Comparison of ENCODE assay signal across 18 cellular contexts in the genomic region with DNA sequence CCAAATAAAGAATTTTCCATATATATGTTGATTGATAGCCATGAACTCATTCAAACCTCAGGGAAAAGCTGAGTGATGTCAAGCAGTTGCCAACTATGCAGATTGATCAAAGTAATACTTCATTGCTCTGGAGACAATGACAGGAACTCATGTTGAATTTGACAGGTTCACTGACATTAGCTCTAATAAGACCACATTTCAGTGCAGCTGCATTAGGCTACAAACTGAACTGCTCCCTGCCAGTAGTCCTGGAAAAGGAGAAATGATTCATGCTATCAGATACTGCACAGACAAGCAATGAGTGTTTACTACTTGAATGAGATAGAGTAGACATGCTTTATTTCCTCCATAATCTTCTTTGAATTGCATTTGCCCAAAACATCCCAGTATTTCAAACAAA.
DNase-seq lines count a peak whose midpoint lies in the region; ATAC-seq and TF ChIP-seq lines count a peak whose summit lies in the region.
"Had no signal": no experiment of that assay in that cellular context is flagged by ENCODE, and none has a peak within 500 bp of the region (broad histone marks: within the 10 kb centered on the region; RNA-seq: fewer than 3 reads in every experiment).

No MANE protein-coding gene starts in this region.

- peak; percentile 100 for TF ChIP-seq EP300 in neural cell (conservative IDR thresholded peaks at IDR 0.05; ENCODE audit: poor library complexity, severe bottlenecking)

- peak overlapping the region; percentile 57 for H3K9ac ChIP-seq in neural cell (ENCODE audit: low read length)
- H3K9ac ChIP-seq: BLaER1 had no signal

- H3K36me3 ChIP-seq in neural cell (ENCODE audit: insufficient read depth, low read length): no peaks in the 10 kb centered on the region
- no peaks in the 10 kb centered on the region for H3K36me3 ChIP-seq in adrenal gland (replicated peaks in 1 of 2)
- H3K36me3 ChIP-seq: BLaER1 had no signal

- H3K27ac ChIP-seq in foreskin keratinocyte (no peak overlapping the region), neural cell (ENCODE audit: low read length) (peak overlapping the region; percentile 90), RWPE1 (no peak overlapping the region), adrenal gland (no peak overlapping the region)
- H3K27ac ChIP-seq: 22Rv1, A549, BLaER1 had no signal

- no peaks in the 10 kb centered on the region for H3K79me2 ChIP-seq in neural cell (replicated peaks; ENCODE audit: insufficient read depth, low read length)

- peak; percentile 51 for TF ChIP-seq RAD21 in neural cell (conservative IDR thresholded peaks at IDR 0.05)

- peak overlapping the region; percentile 20 for H3K4me3 ChIP-seq in neural cell (ENCODE audit: low read length)
- H3K4me3 ChIP-seq in adrenal gland: no peak overlapping the region
- H3K4me3 ChIP-seq: A549, BLaER1, GM12878 had no signal

- no peaks in the 10 kb centered on the region for H4K20me1 ChIP-seq in neural cell (ENCODE audit: insufficient read depth)
- H4K20me1 ChIP-seq: BLaER1 had no signal

- intact Hi-C loops in adrenal gland (cut with DNase I): no loop called here

- H3K27me3 ChIP-seq in foreskin keratinocyte (no peaks in the 10 kb centered on the region), neural cell (ENCODE audit: insufficient read depth, low read depth, low read length) (no peaks in the 10 kb centered on the region), adrenal gland (no peaks in the 10 kb centered on the region)
- H3K27me3 ChIP-seq: BLaER1 had no signal

- H3K9me3 ChIP-seq in neural cell (ENCODE audit: low read length) (no peaks in the 10 kb centered on the region), adrenal gland (replicated peaks in 1 of 3) (no peaks in the 10 kb centered on the region)
- H3K9me3 ChIP-seq: A549, BLaER1 had no signal

- no peaks in the 10 kb centered on the region for H3K9me2 ChIP-seq in neural cell (ENCODE audit: insufficient read depth, low read length)

- peak overlapping the region; percentile 37 for H3K4me2 ChIP-seq in neural cell (ENCODE audit: low read length)
- H3K4me2 ChIP-seq: A549, BLaER1 had no signal

- DNase-seq in ELR (ENCODE audit: low read depth) (peak; percentile 39), NCI-H446 treated with DMSO at 0.1 percent for 48 hours (lab: John Stamatoyannopoulos, UW) (peak; percentile 88), foreskin keratinocyte (peak; percentile 13 to 50), RWPE1 (ENCODE audit: low spot score) (no peak), adrenal gland (no peak), globus pallidus (ENCODE audit: low spot score) (no peak)
- DNase-seq: CD4-positive, alpha-beta memory T cell; DMS79 treated with DMSO at 0.1 percent for 48 hours; GOT3; H7; HFFc6 had no signal

- POLR2A ChIA-PET in RWPE1 (lab: Yijun Ruan, JAX; ENCODE audit: low non-redundant PET): no interaction called here

- CTCF ChIA-PET in RWPE1 (lab: Yijun Ruan, JAX): interaction anchor here (0.5 kb wide), 1 partner anchor 379 kb away, joined by 4 read pairs; no protein-coding TSS in a partner anchor

- no peaks in the 10 kb centered on the region for H3K4me1 ChIP-seq in foreskin keratinocyte
- H3K4me1 ChIP-seq in adrenal gland (replicated peaks in 1 of 2): no peaks in the 10 kb centered on the region
- H3K4me1 ChIP-seq: A549, BLaER1 had no signal

- H2AFZ ChIP-seq in neural cell (ENCODE audit: low read depth, low read length): no peak overlapping the region

- ATAC-seq in foreskin keratinocyte (peak; percentile 67), HG03159 (IDR thresholded peaks at IDR 0.05; ENCODE audit: unreplicated experiment) (no peak)
- ATAC-seq: A549, GM12878, HCT116 had no signal

- no peak for TF ChIP-seq POLR2A in adrenal gland (IDR thresholded peaks at IDR 0.05)

- peaks cover 5% of the 10 kb centered on the region for H3F3A ChIP-seq in neural cell (ENCODE audit: insufficient read depth, low read length, poor library complexity, severe bottlenecking)

- no peak for TF ChIP-seq CTCF in foreskin keratinocyte (conservative IDR thresholded peaks at IDR 0.05)
- TF ChIP-seq CTCF in neural cell (IDR thresholded peaks at IDR 0.05; ENCODE audit: poor library complexity, severe bottlenecking): no peak
- no peak for TF ChIP-seq CTCF in RWPE1 (conservative IDR thresholded peaks at IDR 0.05; ENCODE audit: low read depth)
- no peak for TF ChIP-seq CTCF in adrenal gland (IDR thresholded peaks at IDR 0.05)

TF ChIP-seq in neural cell, 6 proteins besides CTCF, POLR2A, EP300 and RAD21:
- TF ChIP-seq MXI1 (conservative IDR thresholded peaks at IDR 0.05; ENCODE audit: poor library complexity, severe bottlenecking): no peak
- TF ChIP-seq, protein P1, sequence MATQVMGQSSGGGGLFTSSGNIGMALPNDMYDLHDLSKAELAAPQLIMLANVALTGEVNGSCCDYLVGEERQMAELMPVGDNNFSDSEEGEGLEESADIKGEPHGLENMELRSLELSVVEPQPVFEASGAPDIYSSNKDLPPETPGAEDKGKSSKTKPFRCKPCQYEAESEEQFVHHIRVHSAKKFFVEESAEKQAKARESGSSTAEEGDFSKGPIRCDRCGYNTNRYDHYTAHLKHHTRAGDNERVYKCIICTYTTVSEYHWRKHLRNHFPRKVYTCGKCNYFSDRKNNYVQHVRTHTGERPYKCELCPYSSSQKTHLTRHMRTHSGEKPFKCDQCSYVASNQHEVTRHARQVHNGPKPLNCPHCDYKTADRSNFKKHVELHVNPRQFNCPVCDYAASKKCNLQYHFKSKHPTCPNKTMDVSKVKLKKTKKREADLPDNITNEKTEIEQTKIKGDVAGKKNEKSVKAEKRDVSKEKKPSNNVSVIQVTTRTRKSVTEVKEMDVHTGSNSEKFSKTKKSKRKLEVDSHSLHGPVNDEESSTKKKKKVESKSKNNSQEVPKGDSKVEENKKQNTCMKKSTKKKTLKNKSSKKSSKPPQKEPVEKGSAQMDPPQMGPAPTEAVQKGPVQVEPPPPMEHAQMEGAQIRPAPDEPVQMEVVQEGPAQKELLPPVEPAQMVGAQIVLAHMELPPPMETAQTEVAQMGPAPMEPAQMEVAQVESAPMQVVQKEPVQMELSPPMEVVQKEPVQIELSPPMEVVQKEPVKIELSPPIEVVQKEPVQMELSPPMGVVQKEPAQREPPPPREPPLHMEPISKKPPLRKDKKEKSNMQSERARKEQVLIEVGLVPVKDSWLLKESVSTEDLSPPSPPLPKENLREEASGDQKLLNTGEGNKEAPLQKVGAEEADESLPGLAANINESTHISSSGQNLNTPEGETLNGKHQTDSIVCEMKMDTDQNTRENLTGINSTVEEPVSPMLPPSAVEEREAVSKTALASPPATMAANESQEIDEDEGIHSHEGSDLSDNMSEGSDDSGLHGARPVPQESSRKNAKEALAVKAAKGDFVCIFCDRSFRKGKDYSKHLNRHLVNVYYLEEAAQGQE (IDR thresholded peaks at IDR 0.05; ENCODE audit: borderline replicate concordance): peak; percentile 89
- peak; percentile 96 for TF ChIP-seq POLR2AphosphoS5 (IDR thresholded peaks at IDR 0.05)
- no peak for TF ChIP-seq TAF1 (IDR thresholded peaks at IDR 0.05; ENCODE audit: low read depth)
- TF ChIP-seq EZH2 (IDR thresholded peaks at IDR 0.05; ENCODE audit: borderline replicate concordance, insufficient read depth, low read length, poor library complexity, severe bottlenecking): no peak
- peak; percentile 39 for TF ChIP-seq SMC3 (conservative IDR thresholded peaks at IDR 0.05; ENCODE audit: poor library complexity)

Comparison
In these comparisons a context has a peak if more than half of its experiments do, and no peak if none do; other contexts are left out.
1. DNase-seq: peak in ELR (single experiment), NCI-H446 treated with DMSO at 0.1 percent for 48 hours (single experiment) and foreskin keratinocyte (2 of 2); none in RWPE1 (single experiment), adrenal gland (0 of 7) and globus pallidus (single experiment).